In genomic region chr7:70189261-70189660, GRCh38 we compare ENCODE assay signal across 15 cellular contexts.
DNase-seq lines count a peak whose midpoint lies in the region; FAIRE-seq and TF ChIP-seq lines count a peak whose summit lies in the region.
"Had no signal": no experiment of that assay in that cellular context is flagged by ENCODE, and none has a peak within 500 bp of the region (broad histone marks: within the 10 kb centered on the region; RNA-seq: fewer than 3 reads in every experiment).

No MANE protein-coding gene starts in this region.

- FAIRE-seq in D721Med (lab: Jason Lieb, UNC): no peak
- FAIRE-seq: RCC 7860 had no signal

- H3K4me3 ChIP-seq in MG63: no peak overlapping the region
- no peak overlapping the region for H3K4me3 ChIP-seq in retinal pigment epithelial cell (ENCODE audit: low read length)
- H3K4me3 ChIP-seq in foreskin fibroblast (ENCODE audit: low read depth in 1 of 2, low read length in 2 of 2): no peak overlapping the region
- H3K4me3 ChIP-seq: GM23338 had no signal

- TF ChIP-seq CTCF in retinal pigment epithelial cell (conservative IDR thresholded peaks at IDR 0.05; ENCODE audit: low read depth, low read length) (no peak), D721Med (IDR thresholded peaks at IDR 0.05; ENCODE audit: insufficient read depth, missing control alignments) (no peak), foreskin fibroblast (IDR thresholded peaks at IDR 0.05; ENCODE audit: low read depth, low read length) (no peak)

- peak; percentile 28 for DNase-seq in AG08395 (ENCODE audit: low spot score)
- DNase-seq in MG63: peak; percentile 9
- DNase-seq in fibroblast of gingiva (ENCODE audit: low read depth): peak; percentile 10
- DNase-seq in retinal pigment epithelial cell (ENCODE audit: low read depth): peak; percentile 70
- DNase-seq in KG1 (lab: John Stamatoyannopoulos, UW): no peak
- DNase-seq in D721Med (ENCODE audit: insufficient read length, low spot score): no peak
- DNase-seq in foreskin fibroblast: no peak
- DNase-seq: C1 segment of cervical spinal cord; NCI-H1105; NCI-H1694; NCI-H510A; NCI-H748 treated with DMSO at 0.1 percent for 48 hours; NK-92 treated with Interleukin-12 subunit alpha and Interleukin-12 subunit beta, amount 100 ng/mL, for 24 hours had no signal

- no peaks in the 10 kb centered on the region for H3K27me3 ChIP-seq in MG63

- no peaks in the 10 kb centered on the region for H3K36me3 ChIP-seq in MG63

- 0 out of 2 replicates have a peak, but pooled peaks cover 3% of the 10 kb centered on the region for H3K9me3 ChIP-seq in MG63

Comparison
In these comparisons a context has a peak if more than half of its experiments do, and no peak if none do; other contexts are left out.
1. DNase-seq: peak in AG08395 (single experiment), MG63 (single experiment), fibroblast of gingiva (single experiment) and retinal pigment epithelial cell (single experiment); none in KG1 (single experiment), D721Med (single experiment) and foreskin fibroblast (0 of 2).